15 cellular contexts compared by ENCODE assay signal in genomic region chrX:41022579-41022978, GRCh38.
DNase-seq lines count a peak whose midpoint lies in the region; ATAC-seq, FAIRE-seq and TF ChIP-seq lines count a peak whose summit lies in the region.
"Had no signal": no experiment of that assay in that cellular context is flagged by ENCODE, and none has a peak within 500 bp of the region (broad histone marks: within the 10 kb centered on the region; RNA-seq: fewer than 3 reads in every experiment).

No MANE protein-coding gene starts in this region.

- no peak overlapping the region for H2BK5ac ChIP-seq in H1 (ENCODE audit: low read depth, low read length)

- H3K36me3 ChIP-seq in H1 (ENCODE audit: control insufficient read depth in 2 of 4, insufficient read depth in 4 of 4, low read length in 3 of 4): no peaks in the 10 kb centered on the region; a peak in 1 of 8 replicates
- H3K36me3 ChIP-seq in right lobe of liver: no peaks in the 10 kb centered on the region
- H3K36me3 ChIP-seq in stomach: no peaks in the 10 kb centered on the region
- no peaks in the 10 kb centered on the region for H3K36me3 ChIP-seq in spleen
- H3K36me3 ChIP-seq in ovary: no peaks in the 10 kb centered on the region
- H3K36me3 ChIP-seq: upper lobe of left lung had no signal

- H2AK5ac ChIP-seq in H1 (ENCODE audit: low read depth, low read length): no peak overlapping the region

- TF ChIP-seq POLR2A in H1 (IDR thresholded peaks at IDR 0.05; ENCODE audit: control extremely low read depth in 1 of 2, low read depth in 2 of 2, low read length in 2 of 2): no peak
- no peak for TF ChIP-seq POLR2A in right lobe of liver (IDR thresholded peaks at IDR 0.05)
- no peak for TF ChIP-seq POLR2A in stomach (IDR thresholded peaks at IDR 0.05)
- no peak for TF ChIP-seq POLR2A in spleen (IDR thresholded peaks at IDR 0.05)
- no peak for TF ChIP-seq POLR2A in ovary (IDR thresholded peaks at IDR 0.05)

- H3K23ac ChIP-seq in H1 (ENCODE audit: insufficient read length): no peak overlapping the region

- no peaks in the 10 kb centered on the region for H3K23me2 ChIP-seq in H1 (ENCODE audit: low read depth, low read length)

- no peak overlapping the region for H4K91ac ChIP-seq in H1 (replicated peaks; ENCODE audit: insufficient read length, low read length)

- no peaks in the 10 kb centered on the region for H3K79me1 ChIP-seq in H1 (ENCODE audit: low read depth, low read length)

- intact Hi-C loops in right lobe of liver (cut with DNase I) (no loop called here), stomach (cut with DNase I; ENCODE audit: low total_unique reads) (no loop called here), spleen (cut with DNase I; ENCODE audit: low total_unique reads) (no loop called here), ovary (cut with DNase I) (no loop called here)

- TF ChIP-seq CTCF in H1 (IDR thresholded peaks at IDR 0.05; ENCODE audit: control extremely low read depth in 1 of 3, insufficient read depth in 1 of 3, low read depth in 1 of 3, low read length in 3 of 3) (no peak), right lobe of liver (IDR thresholded peaks at IDR 0.05) (no peak), stomach (IDR thresholded peaks at IDR 0.05) (no peak), spleen (IDR thresholded peaks at IDR 0.05 in 8 of 11, conservative IDR thresholded peaks at IDR 0.05 in 3 of 11) (no peak), ovary (IDR thresholded peaks at IDR 0.05) (no peak)

- no peak for FAIRE-seq in H1 (lab: Jason Lieb, UNC)

- H3K79me2 ChIP-seq in H1 (ENCODE audit: control insufficient read depth in 1 of 2, insufficient read depth in 2 of 2, low read length in 2 of 2): no peaks in the 10 kb centered on the region; a peak in 1 of 4 replicates

- POLR2A ChIA-PET in H1 (lab: Charles Lee; ENCODE audit: partially characterized antibody): no interaction called here

- H3K9me3 ChIP-seq in H1 (ENCODE audit: insufficient read depth in 2 of 2, low read depth in 1 of 2, low read length in 1 of 2): no peaks in the 10 kb centered on the region
- no peaks in the 10 kb centered on the region for H3K9me3 ChIP-seq in right lobe of liver
- H3K9me3 ChIP-seq in stomach: peaks cover 0 to 9% (median 4%) of the 10 kb centered on the region in 4 donors
- H3K9me3 ChIP-seq in spleen: peaks cover 0 to 4% (median 0%) of the 10 kb centered on the region in 8 donors
- no peaks in the 10 kb centered on the region for H3K9me3 ChIP-seq in ovary

- DNase-seq in HT-29 (ENCODE audit: low spot score) (peak; percentile 57), OCI-M1 (lab: John Stamatoyannopoulos, UW) (peak; percentile 20), H1 (ENCODE audit: low read depth in 1 of 2, low spot score in 2 of 2) (no peak), right lobe of liver (no peak), stomach (no peak), spleen (no peak), ovary (no peak)
- no peak for DNase-seq in effector CD4-positive, alpha-beta T cell
- DNase-seq: aorta, hippocampal formation, NCI-H345, SHP77 treated with DMSO at 0.1 percent for 48 hours, upper lobe of left lung had no signal

- no peaks in the 10 kb centered on the region for H3K27me3 ChIP-seq in H1 (replicated peaks in 1 of 4; ENCODE audit: control insufficient read depth in 3 of 4, extremely low read depth in 1 of 4, insufficient read depth in 3 of 4, low read length in 3 of 4)
- no peaks in the 10 kb centered on the region for H3K27me3 ChIP-seq in right lobe of liver
- H3K27me3 ChIP-seq in stomach: peaks cover 0 to 15% (median 3%) of the 10 kb centered on the region in 3 donors
- H3K27me3 ChIP-seq in spleen (replicated peaks in 1 of 7): peaks cover 0 to 25% (median 0%) of the 10 kb centered on the region in 7 donors
- H3K27me3 ChIP-seq in ovary: no peaks in the 10 kb centered on the region
- H3K27me3 ChIP-seq: upper lobe of left lung had no signal

- no peak overlapping the region for H2BK12ac ChIP-seq in H1 (ENCODE audit: low read depth, low read length)

- H3K14ac ChIP-seq in H1 (ENCODE audit: insufficient read length): no peak overlapping the region

- H4K20me1 ChIP-seq in H1 (replicated peaks in 1 of 2; ENCODE audit: control insufficient read depth in 1 of 2, insufficient read depth in 2 of 2, low read length in 2 of 2): no peaks in the 10 kb centered on the region

- no peak overlapping the region for H2BK20ac ChIP-seq in H1 (ENCODE audit: low read length)

- no peak overlapping the region for H2BK15ac ChIP-seq in H1 (ENCODE audit: low read length)

- no peak overlapping the region for H3K27ac ChIP-seq in H1 (ENCODE audit: low read depth, low read length)
- peak overlapping the region; percentile 8 to 90 (median 71) for H3K27ac ChIP-seq in right lobe of liver
- H3K27ac ChIP-seq in stomach: no peak overlapping the region
- peak overlapping the region in 2 of 8 donors; percentile 30 to 37 for H3K27ac ChIP-seq in spleen
- H3K27ac ChIP-seq in ovary: no peak overlapping the region
- H3K27ac ChIP-seq: KMS-11, upper lobe of left lung, VCaP had no signal

- H3K4me3 ChIP-seq in H1 (ENCODE audit: extremely low read depth in 1 of 4, insufficient read depth in 2 of 4, low read depth in 3 of 4, low read length in 4 of 4) (no peak overlapping the region), right lobe of liver (no peak overlapping the region), stomach (no peak overlapping the region), spleen (no peak overlapping the region), ovary (no peak overlapping the region)
- H3K4me3 ChIP-seq: upper lobe of left lung had no signal

- TF ChIP-seq EP300 in H1 (IDR thresholded peaks at IDR 0.05; ENCODE audit: borderline replicate concordance in 1 of 2, low read depth in 2 of 2, low read length in 2 of 2) (no peak), stomach (IDR thresholded peaks at IDR 0.05) (no peak), ovary (IDR thresholded peaks at IDR 0.05) (no peak)

- H4K8ac ChIP-seq in H1 (ENCODE audit: extremely low read depth, insufficient read depth, low read length): no peak overlapping the region

- H2AFZ ChIP-seq in H1 (ENCODE audit: low read length): no peak overlapping the region

- H3K18ac ChIP-seq in H1 (ENCODE audit: extremely low read depth, low read length): no peak overlapping the region; the same call in 1 of the 2 replicates

- TF ChIP-seq RAD21 in H1 (IDR thresholded peaks at IDR 0.05 in 1 of 2, conservative IDR thresholded peaks at IDR 0.05 in 1 of 2; ENCODE audit: low read depth in 2 of 2, low read length in 2 of 2): no peak

- CTCF ChIA-PET in H1 (lab: Charles Lee; ENCODE audit: partially characterized antibody): interaction anchor here (1.0 kb wide), 1 partner anchor 25 kb away, joined by 3 read pairs; no protein-coding TSS in a partner anchor

- H2BK120ac ChIP-seq in H1 (replicated peaks; ENCODE audit: low read depth, low read length): no peak overlapping the region

- H3K4ac ChIP-seq in H1 (replicated peaks; ENCODE audit: insufficient read length, low read depth, low read length): no peak overlapping the region

- H3K9ac ChIP-seq in H1 (replicated peaks in 1 of 4; ENCODE audit: extremely low read depth in 1 of 4, low read depth in 3 of 4, low read length in 3 of 4): no peak overlapping the region
- H3K9ac ChIP-seq: KMS-11 had no signal

- H3K56ac ChIP-seq in H1 (replicated peaks; ENCODE audit: insufficient read length, low read depth, low read length): no peak overlapping the region

- peak overlapping the region; percentile 66 for H4K5ac ChIP-seq in H1 (ENCODE audit: insufficient read length, low read depth, low read length)

- peak; percentile 19 to 74 (median 41) for ATAC-seq in right lobe of liver

- H3K4me1 ChIP-seq in H1 (replicated peaks in 1 of 4; ENCODE audit: control insufficient read depth in 3 of 4, insufficient read depth in 4 of 4, low read length in 3 of 4) (peaks cover 0 to 7% (median 3%) of the 10 kb centered on the region in 4 experiments; a peak in 2 of 7 replicates), right lobe of liver (peaks cover 0 to 11% (median 2%) of the 10 kb centered on the region in 4 donors), stomach (no peaks in the 10 kb centered on the region), spleen (no peaks in the 10 kb centered on the region), ovary (ENCODE audit: insufficient read depth) (no peaks in the 10 kb centered on the region)
- H3K4me1 ChIP-seq: upper lobe of left lung had no signal

- WGBS in H1 (ENCODE audit: extremely low coverage in 1 of 2, insufficient coverage in 1 of 2, insufficient read length in 1 of 2, insufficient replicate concordance in 2 of 2, low coverage in 1 of 2, low lambda C conversion rate in 2 of 2, missing lambda C conversion rate in 1 of 2), 2 experiments: 100% methylated on average over 1 of the region's 1 CpG; no CpG with 5 or more reads in 1 of the 2 experiments
- 25% methylated on average over 1 of the region's 1 CpG for WGBS in right lobe of liver (ENCODE audit: insufficient coverage, low coverage, low lambda C conversion rate, missing lambda C conversion rate)
- 64 to 88% (median 85%) methylated on average over 1 of the region's 1 CpG for WGBS in stomach, 5 donors
- 50 to 84% (median 64%) methylated on average over 1 of the region's 1 CpG for WGBS in spleen, 5 donors
- WGBS in ovary, 3 donors: 56 to 73% (median 70%) methylated on average over 1 of the region's 1 CpG

- no peak overlapping the region for H3K4me2 ChIP-seq in H1 (ENCODE audit: insufficient read depth in 1 of 2, low read depth in 2 of 2, low read length in 2 of 2)
- H3K4me2 ChIP-seq: KMS-11 had no signal

TF ChIP-seq in H1, 55 proteins besides CTCF, POLR2A, EP300 and RAD21:
- TF ChIP-seq CHD1 (IDR thresholded peaks at IDR 0.05; ENCODE audit: low read depth, low read length) (no peak), SP1 (IDR thresholded peaks at IDR 0.05; ENCODE audit: low read depth, low read length) (no peak)

Comparison
In these comparisons a context has a peak if more than half of its experiments do, and no peak if none do; other contexts are left out.
1. DNase-seq: peak in HT-29 (single experiment) and OCI-M1 (single experiment); none in H1 (0 of 2), right lobe of liver (0 of 3), effector CD4-positive, alpha-beta T cell (single experiment), stomach (single experiment), spleen (single experiment) and ovary (0 of 5).
2. H3K27ac ChIP-seq: peak in right lobe of liver (3 of 3); none in H1 (single experiment), stomach (0 of 5) and ovary (0 of 2).